In genomic region chr17:40614431-40615294, GRCh38 we compare ENCODE assay signal across 10 cellular contexts. TPM values are rescaled to one million over a fixed set of nuclear protein-coding genes. Genes with fewer than 3 reads are reported as not detected.
DNase-seq lines count a peak whose midpoint lies in the region; ATAC-seq, FAIRE-seq and TF ChIP-seq lines count a peak whose summit lies in the region.
"Had no signal": no experiment of that assay in that cellular context is flagged by ENCODE, and none has a peak within 500 bp of the region (broad histone marks: within the 10 kb centered on the region; RNA-seq: fewer than 3 reads in every experiment).

No MANE protein-coding gene starts in this region.

- H2BK120ac ChIP-seq in H1 (replicated peaks; ENCODE audit: low read depth, low read length) = no peak overlapping the region

- no peak overlapping the region for H2BK5ac ChIP-seq in H1 (ENCODE audit: low read depth, low read length)

- peak overlapping the region; percentile 81 for H2AFZ ChIP-seq in H1 (ENCODE audit: low read length)

- H3K23ac ChIP-seq in H1 (ENCODE audit: insufficient read length) = no peak overlapping the region

- CTCF ChIA-PET in H1 (lab: Charles Lee; ENCODE audit: partially characterized antibody) = interaction anchor here (0.6 to 4.4 kb wide), 34 partner anchors 10 to 1040 kb away, joined by 3 to 43 read pairs (median 4); partner anchors contain the start of gene KRT222

- TF ChIP-seq CTCF in GM12873 (IDR thresholded peaks at IDR 0.05; ENCODE audit: insufficient read depth, low read depth, low read length, missing control alignments) (peak; percentile 21), H1 (IDR thresholded peaks at IDR 0.05; ENCODE audit: control extremely low read depth in 1 of 3, insufficient read depth in 1 of 3, low read depth in 1 of 3, low read length in 3 of 3) (peak in 1 of 3 experiments; percentile 1; a peak in 1 of 4 replicates)

- no peak overlapping the region for H2BK20ac ChIP-seq in H1 (ENCODE audit: low read length)

- no peak overlapping the region for H2BK15ac ChIP-seq in H1 (ENCODE audit: low read length)

- no peaks in the 10 kb centered on the region for H3K79me1 ChIP-seq in H1 (ENCODE audit: low read depth, low read length)

- TF ChIP-seq RAD21 in H1 (IDR thresholded peaks at IDR 0.05 in 1 of 2, conservative IDR thresholded peaks at IDR 0.05 in 1 of 2; ENCODE audit: low read depth in 2 of 2, low read length in 2 of 2) = no peak

- no peak overlapping the region for H4K91ac ChIP-seq in H1 (replicated peaks; ENCODE audit: insufficient read length, low read length)

- H3K4me2 ChIP-seq in H1 (ENCODE audit: insufficient read depth in 1 of 2, low read depth in 2 of 2, low read length in 2 of 2) = no peak overlapping the region

- TF ChIP-seq POLR2A in H1 (IDR thresholded peaks at IDR 0.05; ENCODE audit: control extremely low read depth in 1 of 2, low read depth in 2 of 2, low read length in 2 of 2) = no peak

- no peaks in the 10 kb centered on the region for H4K20me1 ChIP-seq in H1 (replicated peaks in 1 of 2; ENCODE audit: control insufficient read depth in 1 of 2, insufficient read depth in 2 of 2, low read length in 2 of 2)

- no peaks in the 10 kb centered on the region for H3K36me3 ChIP-seq in H1 (ENCODE audit: control insufficient read depth in 2 of 4, insufficient read depth in 4 of 4, low read length in 3 of 4)

- no peak overlapping the region for H4K5ac ChIP-seq in H1 (ENCODE audit: insufficient read length, low read depth, low read length)

- no peak overlapping the region for H3K18ac ChIP-seq in H1 (ENCODE audit: extremely low read depth, low read length)

- POLR2A ChIA-PET in H1 (lab: Charles Lee; ENCODE audit: partially characterized antibody) = interaction anchor here (0.9 to 1.5 kb wide), 3 partner anchors 11 to 297 kb away, joined by 3 to 4 read pairs (median 3); no protein-coding TSS in a partner anchor

- H3K79me2 ChIP-seq in H1 (ENCODE audit: control insufficient read depth in 1 of 2, insufficient read depth in 2 of 2, low read length in 2 of 2) = no peaks in the 10 kb centered on the region

- H3K27me3 ChIP-seq in H1 (replicated peaks in 1 of 4; ENCODE audit: control insufficient read depth in 3 of 4, extremely low read depth in 1 of 4, insufficient read depth in 3 of 4, low read length in 3 of 4) = no peaks in the 10 kb centered on the region

- no peak overlapping the region for H2AK5ac ChIP-seq in H1 (ENCODE audit: low read depth, low read length)

- DNase-seq in H1 (ENCODE audit: low read depth in 1 of 2, low spot score in 2 of 2) (no peak), SK-N-DZ (ENCODE audit: low spot score) (no peak), SHP77 (lab: John Stamatoyannopoulos, UW) (no peak), activated gamma-delta T cell (lab: John Stamatoyannopoulos, UW) (no peak)
- no peak for DNase-seq in effector CD4-positive, alpha-beta T cell

- H3K4me3 ChIP-seq in H1 (ENCODE audit: extremely low read depth in 1 of 4, insufficient read depth in 2 of 4, low read depth in 3 of 4, low read length in 4 of 4) = no peak overlapping the region
- H3K4me3 ChIP-seq: skin epidermis had no signal

- H2BK12ac ChIP-seq in H1 (ENCODE audit: low read depth, low read length) = no peak overlapping the region

- no peak overlapping the region for H3K56ac ChIP-seq in H1 (replicated peaks; ENCODE audit: insufficient read length, low read depth, low read length)

- no peaks in the 10 kb centered on the region for H3K4me1 ChIP-seq in H1 (replicated peaks in 1 of 4; ENCODE audit: control insufficient read depth in 3 of 4, insufficient read depth in 4 of 4, low read length in 3 of 4)

- no peak overlapping the region for H3K27ac ChIP-seq in H1 (ENCODE audit: low read depth, low read length)

- no peak for TF ChIP-seq EP300 in H1 (IDR thresholded peaks at IDR 0.05; ENCODE audit: borderline replicate concordance in 1 of 2, low read depth in 2 of 2, low read length in 2 of 2)

- H3K23me2 ChIP-seq in H1 (ENCODE audit: low read depth, low read length) = no peaks in the 10 kb centered on the region; the same call in 1 of the 2 replicates

- no peak overlapping the region for H3K4ac ChIP-seq in H1 (replicated peaks; ENCODE audit: insufficient read length, low read depth, low read length)

- no peak overlapping the region for H3K14ac ChIP-seq in H1 (ENCODE audit: insufficient read length)

- no peak for FAIRE-seq in H1 (lab: Jason Lieb, UNC)
- FAIRE-seq: kidney had no signal

- H4K8ac ChIP-seq in H1 (ENCODE audit: extremely low read depth, insufficient read depth, low read length) = no peak overlapping the region

- H3K9me3 ChIP-seq in H1 (ENCODE audit: insufficient read depth in 2 of 2, low read depth in 1 of 2, low read length in 1 of 2) = no peaks in the 10 kb centered on the region

- ATAC-seq in GM19438 (IDR thresholded peaks at IDR 0.05; ENCODE audit: low read depth, unreplicated experiment) (peak; percentile 34), HG03342 (IDR thresholded peaks at IDR 0.05; ENCODE audit: unreplicated experiment) (peak; percentile 32)

- no peak overlapping the region for H3K9ac ChIP-seq in H1 (replicated peaks in 1 of 4; ENCODE audit: extremely low read depth in 1 of 4, low read depth in 3 of 4, low read length in 3 of 4)

- 85% methylated on average over 18 of the region's 18 CpGs; no CpG with 5 or more reads in 1 of the 2 experiments for WGBS in H1 (ENCODE audit: extremely low coverage in 1 of 2, insufficient coverage in 1 of 2, insufficient read length in 1 of 2, insufficient replicate concordance in 2 of 2, low coverage in 1 of 2, low lambda C conversion rate in 2 of 2, missing lambda C conversion rate in 1 of 2), 2 experiments

TF ChIP-seq in H1, 55 proteins besides CTCF, POLR2A, EP300 and RAD21:
- TF ChIP-seq HDAC6 (IDR thresholded peaks at IDR 0.05; ENCODE audit: low read depth, low read length) = no peak
- TF ChIP-seq CBX5 (IDR thresholded peaks at IDR 0.05; ENCODE audit: low read depth, low read length) = no peak
- TF ChIP-seq RNF2 (IDR thresholded peaks at IDR 0.05; ENCODE audit: borderline replicate concordance, low read depth, low read length, missing control alignments, poor library complexity, severe bottlenecking) = no peak
- TF ChIP-seq JUN (IDR thresholded peaks at IDR 0.05; ENCODE audit: low read depth, low read length) = no peak
TF ChIP-seq in H1: peak in this region for 0.

RNA-seq across cellular contexts. Expression of gene SMARCE1, which starts 33.0 kb away (rescaled TPM):
- total RNA-seq in H1 (2021; fragmentation: NEBNext Ultra II Directional; extraction: Animal tissue kit (Norgen Biotek cat#: 25700)) = 131 and 142 TPM in 2 replicates
- 20.2 and 30.7 TPM in 2 replicates for polyA plus RNA-seq in H1 (2011; rRNA removed)
- polyA plus RNA-seq in H1 (2011; cell fraction: cytosol; rRNA removed) = 50.9 TPM
- 21.9 TPM for polyA plus RNA-seq in H1 (2011; cell fraction: nucleus; rRNA removed)
- 115 to 150 TPM (median 137 TPM) in 4 replicates for polyA plus RNA-seq in H1 (2012, experiment 1 of 2)
- 13.7 TPM for polyA plus RNA-seq in H1 (2012, experiment 2 of 2)
- 98.1 TPM for polyA plus RNA-seq in H1 (2013, experiment 1 of 2)
- polyA plus RNA-seq in H1 (2013, experiment 2 of 2) = 101 TPM
- polyA minus RNA-seq in H1 (2011; rRNA and poly(A)+ RNA removed) = 32.3 and 46.0 TPM in 2 replicates
- 32.1 TPM for polyA minus RNA-seq in H1 (2011; cell fraction: cytosol; rRNA and poly(A)+ RNA removed)
- polyA minus RNA-seq in H1 (2011; cell fraction: nucleus; rRNA and poly(A)+ RNA removed) = 83.3 TPM
- 139 and 149 TPM in 2 replicates for polyA plus RNA-seq in SK-N-DZ (2014; cell fraction: cytosol; rRNA removed)
- polyA plus RNA-seq in SK-N-DZ (2014; cell fraction: nucleus; rRNA removed) = 97.4 and 104 TPM in 2 replicates

RNA-seq across cellular contexts. Expression of gene CCR7, which starts 49.4 kb away (rescaled TPM):
- 0.17 TPM in 1 of 2 replicates, not detected in the other for total RNA-seq in H1 (2021; fragmentation: NEBNext Ultra II Directional; extraction: Animal tissue kit (Norgen Biotek cat#: 25700))
- 0.12 and 0.28 TPM in 2 replicates for polyA plus RNA-seq in H1 (2011; rRNA removed)
- 0.16 TPM for polyA plus RNA-seq in H1 (2011; cell fraction: cytosol; rRNA removed)
- 0.27 TPM for polyA plus RNA-seq in H1 (2011; cell fraction: nucleus; rRNA removed)
- polyA plus RNA-seq in H1 (2012, experiment 1 of 2) = 0.11 to 0.33 TPM in 2 of 4 replicates, not detected in the others
- 0.14 TPM for polyA plus RNA-seq in H1 (2012, experiment 2 of 2)
- polyA plus RNA-seq in H1 (2013, experiment 1 of 2) = 0.30 TPM
- polyA plus RNA-seq in H1 (2013, experiment 2 of 2) = 0.24 TPM
- polyA minus RNA-seq in H1 (2011; rRNA and poly(A)+ RNA removed) = not detected in 2 replicates
- polyA minus RNA-seq in H1 (2011; cell fraction: cytosol; rRNA and poly(A)+ RNA removed) = not detected
- not detected for polyA minus RNA-seq in H1 (2011; cell fraction: nucleus; rRNA and poly(A)+ RNA removed)
- polyA plus RNA-seq in SK-N-DZ (2014; cell fraction: cytosol; rRNA removed) = 0.07 TPM in 1 of 2 replicates, not detected in the other
- not detected in 2 replicates for polyA plus RNA-seq in SK-N-DZ (2014; cell fraction: nucleus; rRNA removed)

RNA-seq across cellular contexts. Expression of gene KRT222, which starts 50.3 kb away (rescaled TPM):
- total RNA-seq in H1 (2021; fragmentation: NEBNext Ultra II Directional; extraction: Animal tissue kit (Norgen Biotek cat#: 25700)) = 0.61 and 0.75 TPM in 2 replicates
- 0.08 and 0.09 TPM in 2 replicates for polyA plus RNA-seq in H1 (2011; rRNA removed)
- 0.21 TPM for polyA plus RNA-seq in H1 (2011; cell fraction: cytosol; rRNA removed)
- polyA plus RNA-seq in H1 (2011; cell fraction: nucleus; rRNA removed) = 0.07 TPM
- 0.10 to 0.93 TPM (median 0.25 TPM) in 3 of 4 replicates, not detected in the other for polyA plus RNA-seq in H1 (2012, experiment 1 of 2)
- polyA plus RNA-seq in H1 (2012, experiment 2 of 2) = not detected
- 0.85 TPM for polyA plus RNA-seq in H1 (2013, experiment 1 of 2)
- 0.72 TPM for polyA plus RNA-seq in H1 (2013, experiment 2 of 2)
- polyA minus RNA-seq in H1 (2011; rRNA and poly(A)+ RNA removed) = 0.29 TPM in 1 of 2 replicates, not detected in the other
- not detected for polyA minus RNA-seq in H1 (2011; cell fraction: cytosol; rRNA and poly(A)+ RNA removed)
- polyA minus RNA-seq in H1 (2011; cell fraction: nucleus; rRNA and poly(A)+ RNA removed) = not detected
- polyA plus RNA-seq in SK-N-DZ (2014; cell fraction: cytosol; rRNA removed) = not detected in 2 replicates
- not detected in 2 replicates for polyA plus RNA-seq in SK-N-DZ (2014; cell fraction: nucleus; rRNA removed)
